Comparison of ENCODE assay signal across 8 cellular contexts in genomic region chr6:28606424-28607391, GRCh38.
DNase-seq lines count a peak whose midpoint lies in the region; ATAC-seq and TF ChIP-seq lines count a peak whose summit lies in the region.

No MANE protein-coding gene starts in this region.

- H3F3A ChIP-seq in smooth muscle cell (ENCODE audit: low read depth): no peaks in the 10 kb centered on the region

- H3K9me3 ChIP-seq in smooth muscle cell (replicated peaks; ENCODE audit: low read depth): no peaks in the 10 kb centered on the region

- H3K79me2 ChIP-seq in smooth muscle cell (ENCODE audit: low read depth): no peaks in the 10 kb centered on the region

- peaks cover 25% of the 10 kb centered on the region for H3K27me3 Mint-ChIP-seq in activated CD4-positive, alpha-beta memory T cell treated with anti-CD3 and anti-CD28 coated beads, Interleukin-2, amount 10 ng/mL, durations not matched to agents 7 days and 5 days

- peak overlapping the region; percentile 27 for H2AFZ ChIP-seq in smooth muscle cell (ENCODE audit: low read depth)

- 5% methylated on average over 30 of the region's 30 CpGs for WGBS in smooth muscle cell (ENCODE audit: low lambda C conversion rate)

- DNase-seq in COLO668 (lab: John Stamatoyannopoulos, UW; ENCODE audit: unreplicated experiment) (peak; percentile 0), NCI-H2171 (lab: John Stamatoyannopoulos, UW) (peak; percentile 91), foreskin fibroblast (peak; percentile 53 to 82), smooth muscle cell (lab: John Stamatoyannopoulos, UW; ENCODE audit: unreplicated experiment) (no peak), GM19238 (ENCODE audit: insufficient read length, low spot score) (no peak), NK-92 (lab: John Stamatoyannopoulos, UW; ENCODE audit: unreplicated experiment) (no peak)
- DNase-seq in activated CD4-positive, alpha-beta memory T cell treated with anti-CD3 and anti-CD28 coated beads, Interleukin-2, amount 10 ng/mL, durations not matched to agents 7 days and 5 days: peak; percentile 19

- no peak overlapping the region for H3K27ac Mint-ChIP-seq in activated CD4-positive, alpha-beta memory T cell treated with anti-CD3 and anti-CD28 coated beads, Interleukin-2, amount 10 ng/mL, durations not matched to agents 7 days and 5 days

- CTCF ChIA-PET in activated CD4-positive, alpha-beta memory T cell treated with anti-CD3 and anti-CD28 coated beads, Interleukin-2, amount 10 ng/mL, durations not matched to agents 7 days and 5 days (lab: Charles Lee): no interaction called here

- H3K4me3 ChIP-seq in foreskin fibroblast (ENCODE audit: low read depth in 1 of 2, low read length in 2 of 2) (peak overlapping the region; percentile 48 to 49), smooth muscle cell (peak overlapping the region; percentile 54)

- H3K36me3 ChIP-seq in smooth muscle cell (ENCODE audit: low read depth): no peaks in the 10 kb centered on the region

- peak overlapping the region; percentile 21 for H3K4me3 Mint-ChIP-seq in activated CD4-positive, alpha-beta memory T cell treated with anti-CD3 and anti-CD28 coated beads, Interleukin-2, amount 10 ng/mL, durations not matched to agents 7 days and 5 days

- H3K4me2 ChIP-seq in smooth muscle cell: peak overlapping the region; percentile 78

- ATAC-seq in GM21786 (IDR thresholded peaks at IDR 0.05; ENCODE audit: unreplicated experiment): peak; percentile 50

- no peak overlapping the region for H3K27ac ChIP-seq in smooth muscle cell (ENCODE audit: low read depth)

- H3K9ac ChIP-seq in smooth muscle cell (ENCODE audit: low read depth): no peak overlapping the region

- H3K27me3 ChIP-seq in smooth muscle cell (ENCODE audit: low read depth): no peaks in the 10 kb centered on the region

- no peaks in the 10 kb centered on the region for H4K20me1 ChIP-seq in smooth muscle cell (ENCODE audit: low read depth)

- POLR2A ChIA-PET in activated CD4-positive, alpha-beta memory T cell treated with anti-CD3 and anti-CD28 coated beads, Interleukin-2, amount 10 ng/mL, durations not matched to agents 7 days and 5 days (lab: Charles Lee): no interaction called here

- peaks cover 7% of the 10 kb centered on the region for H3K4me1 ChIP-seq in smooth muscle cell (ENCODE audit: low read depth)

- no peaks in the 10 kb centered on the region for H3K9me3 Mint-ChIP-seq in activated CD4-positive, alpha-beta memory T cell treated with anti-CD3 and anti-CD28 coated beads, Interleukin-2, amount 10 ng/mL, durations not matched to agents 7 days and 5 days

- peak; percentile 18 for TF ChIP-seq CTCF in foreskin fibroblast (IDR thresholded peaks at IDR 0.05; ENCODE audit: low read depth, low read length)
- peak; percentile 24 for TF ChIP-seq CTCF in smooth muscle cell (IDR thresholded peaks at IDR 0.05; ENCODE audit: borderline replicate concordance, insufficient read depth, poor library complexity, severe bottlenecking)

- H3K4me1 Mint-ChIP-seq in activated CD4-positive, alpha-beta memory T cell treated with anti-CD3 and anti-CD28 coated beads, Interleukin-2, amount 10 ng/mL, durations not matched to agents 7 days and 5 days: peaks cover 3% of the 10 kb centered on the region

- no peaks in the 10 kb centered on the region for H3K36me3 Mint-ChIP-seq in activated CD4-positive, alpha-beta memory T cell treated with anti-CD3 and anti-CD28 coated beads, Interleukin-2, amount 10 ng/mL, durations not matched to agents 7 days and 5 days (ENCODE audit: low read depth)

Comparison
In these comparisons a context has a peak if more than half of its experiments do, and no peak if none do; other contexts are left out.
1. DNase-seq: peak in COLO668 (single experiment), NCI-H2171 (single experiment), activated CD4-positive, alpha-beta memory T cell treated with anti-CD3 and anti-CD28 coated beads, Interleukin-2, amount 10 ng/mL, durations not matched to agents 7 days and 5 days (single experiment) and foreskin fibroblast (2 of 2); none in smooth muscle cell (single experiment), GM19238 (single experiment) and NK-92 (single experiment).